In the genomic region with DNA sequence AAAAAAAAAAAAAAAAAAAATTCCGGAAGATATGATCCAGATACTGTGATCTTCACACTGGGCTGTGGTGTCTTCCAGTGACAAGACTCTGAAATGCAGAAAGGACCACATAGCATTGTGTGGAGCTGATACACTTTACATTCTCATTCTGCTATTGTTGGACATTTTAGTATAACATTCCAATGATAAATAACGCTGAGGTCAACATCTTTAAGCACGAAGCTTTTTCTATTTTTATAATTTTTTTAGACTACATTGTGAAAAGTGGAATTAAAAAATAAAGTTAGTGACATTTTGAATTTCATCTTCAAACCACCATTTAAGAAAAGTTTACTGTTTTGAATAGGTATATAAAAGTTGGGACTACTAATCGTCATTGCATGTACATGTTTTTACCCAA, we compare ENCODE assay signal across 29 cellular contexts.
"Had no signal": no experiment of that assay in that cellular context is flagged by ENCODE, and none has a peak within 500 bp of the region (broad histone marks: within the 10 kb centered on the region; RNA-seq: fewer than 3 reads in every experiment).

No MANE protein-coding gene starts in this region.

- H3K4me2 ChIP-seq: smooth muscle cell had no signal

- H3K79me2 ChIP-seq: parathyroid adenoma had no signal

- ATAC-seq: naive thymus-derived CD8-positive, alpha-beta T cell; natural killer cell treated with Interleukin-12 subunit alpha and Interleukin-12 subunit beta and Interleukin-15 and Interleukin-18, amount 100 ng/mL, for 72 hours; psoas muscle; right cardiac atrium; sciatic nerve; stimulated activated memory B cell treated with anti-CD40 and anti-IgM and Interleukin-4, amounts not matched to agents 10 μg/mL and 1 μg/mL and 100 μg/mL, for 72 hours; stimulated activated naive CD8-positive, alpha-beta T cell treated with anti-CD3 and anti-CD28 coated beads, Interleukin-15, amount 100 ng/mL, for 72 hours; stimulated activated naive CD8-positive, alpha-beta T cell treated with anti-CD3 and anti-CD28 coated beads, Interleukin-15, Interleukin-2, amounts not matched to agents 100 U/mL and 50 U/mL, for 24 hours; upper lobe of right lung had no signal

- H3K27ac ChIP-seq: ovary, parathyroid adenoma, psoas muscle, skin epidermis, spleen, suprapubic skin, testis, tibial artery, transverse colon, upper lobe of right lung, uterus had no signal

- DNase-seq: naive thymus-derived CD8-positive, alpha-beta T cell; nephron progenitor cell; occipital lobe; ovary; posterior cingulate gyrus; psoas muscle; right cardiac atrium; spleen; stimulated activated CD4-positive, alpha-beta T cell treated with anti-CD3 and anti-CD28 coated beads, Interleukin-12 subunit alpha, Interleukin-12 subunit beta, amount 100 ng/mL, for 4 hours; stimulated activated CD4-positive, alpha-beta T cell treated with anti-CD3 and anti-CD28 coated beads, Interleukin-1b, Interleukin-23, amount 100 ng/mL, for 48 hours; stimulated activated CD4-positive, alpha-beta T cell treated with anti-CD3 and anti-CD28 coated beads, Interleukin-4, amount 100 ng/mL, for 1 hour; stimulated activated CD4-positive, alpha-beta T cell treated with anti-CD3 and anti-CD28 coated beads, Interleukin-4, amount 100 ng/mL, for 4 hours; stimulated activated CD8-positive, alpha-beta memory T cell treated with anti-CD3 and anti-CD28 coated beads, Interleukin-4, amount 100 ng/mL, for 48 hours; stimulated activated naive CD4-positive, alpha-beta T cell; stimulated activated naive CD8-positive, alpha-beta T cell treated with anti-CD3 and anti-CD28 coated beads, Interleukin-15, amount 100 ng/mL, for 72 hours; stimulated activated naive CD8-positive, alpha-beta T cell treated with anti-CD3 and anti-CD28 coated beads, Interleukin-15, Interleukin-2, amounts not matched to agents 100 U/mL and 50 U/mL, for 24 hours; substantia nigra; testis; tibial artery; transverse colon; upper lobe of right lung; uterus had no signal

- H3K4me3 ChIP-seq: ovary, psoas muscle, skin epidermis, smooth muscle cell, spleen, suprapubic skin, testis, tibial artery, transverse colon, upper lobe of right lung, uterus had no signal

- H2AFZ ChIP-seq: parathyroid adenoma had no signal

- H3K9me3 ChIP-seq: ovary, psoas muscle, spleen, suprapubic skin, testis, tibial artery, transverse colon, upper lobe of right lung, uterus had no signal

- H3K27me3 ChIP-seq: ovary, testis, transverse colon, uterus had no signal

- H3K4me1 ChIP-seq: parathyroid adenoma, psoas muscle, spleen, suprapubic skin, testis, tibial artery, transverse colon, upper lobe of right lung, uterus had no signal

- H3K9ac ChIP-seq: parathyroid adenoma had no signal

- H3K36me3 ChIP-seq: ovary, spleen, suprapubic skin, tibial artery, transverse colon, upper lobe of right lung, uterus had no signal
